Comparison of ENCODE assay signal across 14 cellular contexts in genomic region chr17:18933102-18934058, GRCh38. TPM values are rescaled to one million over a fixed set of nuclear protein-coding genes. Genes with fewer than 3 reads are reported as not detected.
DNase-seq lines count a peak whose midpoint lies in the region; ATAC-seq and TF ChIP-seq lines count a peak whose summit lies in the region.
"Had no signal": no experiment of that assay in that cellular context is flagged by ENCODE, and none has a peak within 500 bp of the region (broad histone marks: within the 10 kb centered on the region; RNA-seq: fewer than 3 reads in every experiment).

No MANE protein-coding gene starts in this region.

- CTCF ChIA-PET in WTC11 (lab: Charles Lee) (interaction anchor here (0.7 kb wide), 1 partner anchor 19 kb away, joined by 3 read pairs; the partner anchor contains the start of gene SLC5A10), Calu3 (lab: Charles Lee) (interaction anchor here (0.6 kb wide), 1 partner anchor 11 kb away, joined by 4 read pairs; no protein-coding TSS in a partner anchor)

- H3K27me3 Mint-ChIP-seq in WTC11 (ENCODE audit: low read depth) (no peaks in the 10 kb centered on the region), Calu3 (ENCODE audit: unreplicated experiment) (no peaks in the 10 kb centered on the region)
- H3K27me3 Mint-ChIP-seq in naive thymus-derived CD8-positive, alpha-beta T cell: no peaks in the 10 kb centered on the region

- TF ChIP-seq POLR2A in breast epithelium (IDR thresholded peaks at IDR 0.05): no peak

- H3K27me3 ChIP-seq in breast epithelium: no peaks in the 10 kb centered on the region
- H3K27me3 ChIP-seq: body of pancreas, suprapubic skin had no signal

- H3K4me3 Mint-ChIP-seq in WTC11 (no peak overlapping the region), Calu3 (ENCODE audit: low read depth, unreplicated experiment) (no peak overlapping the region)
- peak overlapping the region in 4 of 10 donors; percentile 14 to 39 (median 26) for H3K4me3 Mint-ChIP-seq in naive thymus-derived CD8-positive, alpha-beta T cell

- intact Hi-C loops in breast epithelium (cut with DNase I; ENCODE audit: low total_unique reads): no loop called here
- intact Hi-C loops in Calu3 (cut with micrococcal nuclease; ENCODE audit: unreplicated experiment): no loop called here

- H3K36me3 ChIP-seq in breast epithelium: peaks cover 4% of the 10 kb centered on the region

- DNase-seq in NCI-H2029 (lab: John Stamatoyannopoulos, UW) (peak; percentile 3), NCI-H2029 treated with DMSO at 0.1 percent for 48 hours (lab: John Stamatoyannopoulos, UW) (no peak), GM13976 (ENCODE audit: low spot score) (peak; percentile 33), WTC11 (ENCODE audit: low spot score) (no peak), breast epithelium (ENCODE audit: low spot score in 2 of 2) (no peak), NCI-H2107 treated with DMSO at 0.1 percent for 48 hours (lab: John Stamatoyannopoulos, UW; ENCODE audit: unreplicated experiment) (no peak), Calu3 (no peak)
- DNase-seq in naive thymus-derived CD8-positive, alpha-beta T cell: no peak
- DNase-seq: 8988T; body of pancreas; left ventricle myocardium inferior; MM.1S; stimulated activated CD4-positive, alpha-beta T cell treated with anti-CD3 and anti-CD28 coated beads, Interleukin-15, amount 100 ng/mL, for 24 hours had no signal

- in situ Hi-C loops in GM13976 (cut with MboI; ENCODE audit: low sequenced_read_pairs, unreplicated experiment): loop anchor here (25.0 kb wide), 1 partner anchor 121 kb away; no protein-coding TSS in a partner anchor

- no peak overlapping the region for H3K4me3 ChIP-seq in breast epithelium
- H3K4me3 ChIP-seq: body of pancreas, left ventricle myocardium inferior, suprapubic skin had no signal

- no TSS peak for BruUV-seq in Calu3 (replicated peaks; lab: Mats Ljungman, UMichigan)

- H3K27ac ChIP-seq in breast epithelium: no peak overlapping the region
- H3K27ac ChIP-seq: body of pancreas, left ventricle myocardium inferior, suprapubic skin had no signal

- ATAC-seq in WTC11: no peak
- peak in 1 of 2 donors; percentile 22 for ATAC-seq in naive thymus-derived CD8-positive, alpha-beta T cell
- ATAC-seq: body of pancreas had no signal

- H3K4me1 Mint-ChIP-seq in WTC11 (no peaks in the 10 kb centered on the region), Calu3 (ENCODE audit: low read depth, unreplicated experiment) (peaks cover 3% of the 10 kb centered on the region)
- peaks cover 9 to 26% (median 18%) of the 10 kb centered on the region in 4 donors for H3K4me1 Mint-ChIP-seq in naive thymus-derived CD8-positive, alpha-beta T cell

- H3K9me3 Mint-ChIP-seq in WTC11 (no peaks in the 10 kb centered on the region), Calu3 (ENCODE audit: low read depth, unreplicated experiment) (no peaks in the 10 kb centered on the region)
- no peaks in the 10 kb centered on the region for H3K9me3 Mint-ChIP-seq in naive thymus-derived CD8-positive, alpha-beta T cell

- H3K9me3 ChIP-seq in breast epithelium: no peaks in the 10 kb centered on the region
- H3K9me3 ChIP-seq: body of pancreas, left ventricle myocardium inferior, suprapubic skin had no signal

- H3K36me3 Mint-ChIP-seq in WTC11 (peaks cover 27% of the 10 kb centered on the region), Calu3 (ENCODE audit: insufficient read depth, unreplicated experiment) (peaks cover 4% of the 10 kb centered on the region)
- H3K36me3 Mint-ChIP-seq in naive thymus-derived CD8-positive, alpha-beta T cell: peaks cover 5 to 36% (median 23%) of the 10 kb centered on the region in 3 donors

- H3K27ac Mint-ChIP-seq in WTC11: peak overlapping the region; percentile 30; the same call in 1 of the 2 replicates
- peak overlapping the region in 7 of 10 donors; percentile 25 to 85 (median 77) for H3K27ac Mint-ChIP-seq in naive thymus-derived CD8-positive, alpha-beta T cell
- H3K27ac Mint-ChIP-seq in Calu3 (ENCODE audit: unreplicated experiment): no peak overlapping the region

- H3K4me1 ChIP-seq in breast epithelium: no peaks in the 10 kb centered on the region
- H3K4me1 ChIP-seq: body of pancreas, left ventricle myocardium inferior had no signal

- POLR2A ChIA-PET in WTC11 (lab: Charles Lee): no interaction called here
- POLR2A ChIA-PET in naive thymus-derived CD8-positive, alpha-beta T cell (lab: Charles Lee): interaction anchor here (1.1 to 1.6 kb wide), 3 partner anchors 10 to 22 kb away, joined by 3 to 7 read pairs (median 5); no protein-coding TSS in a partner anchor

- TF ChIP-seq CTCF in GM13976 (IDR thresholded peaks at IDR 0.05; ENCODE audit: borderline replicate concordance, control extremely low read depth, extremely low read depth, insufficient read depth, missing control alignments) (no peak), WTC11 (IDR thresholded peaks at IDR 0.05) (no peak), breast epithelium (IDR thresholded peaks at IDR 0.05) (no peak), Calu3 (IDR thresholded peaks at IDR 0.05; ENCODE audit: unreplicated experiment) (no peak)

TF ChIP-seq in WTC11, 78 proteins besides CTCF, POLR2A, EP300 and RAD21:
- peak; percentile 77; the same call in 1 of the 2 replicates for TF ChIP-seq ZNF121 (CRISPR knock-in tag; IDR thresholded peaks at IDR 0.05)
- TF ChIP-seq RORB (CRISPR knock-in tag; IDR thresholded peaks at IDR 0.05): no peak
TF ChIP-seq in WTC11: peak in this region for 1.

RNA-seq across cellular contexts. Expression of gene SLC5A10, which starts 18.6 kb away (rescaled TPM):
- total RNA-seq in WTC11 (2021): 0.09 TPM in 1 of 3 replicates, not detected in the others
- not detected for total RNA-seq in naive thymus-derived CD8-positive, alpha-beta T cell
- polyA plus RNA-seq in naive thymus-derived CD8-positive, alpha-beta T cell: under 1 TPM; 0.06 to 0.25 (median 0.09) TPM
- under 1 TPM in 1 of 3 donors, not detected in 2; 0.29 TPM for total RNA-seq in breast epithelium
- total RNA-seq in Calu3 (2022): not detected in 2 replicates
- total RNA-seq: body of pancreas, left ventricle myocardium inferior had no signal

Comparison
In these comparisons a context has a peak if more than half of its experiments do, and no peak if none do; other contexts are left out.
1. DNase-seq: peak in NCI-H2029 (single experiment) and GM13976 (single experiment); none in NCI-H2029 treated with DMSO at 0.1 percent for 48 hours (single experiment), WTC11 (single experiment), naive thymus-derived CD8-positive, alpha-beta T cell (0 of 10), breast epithelium (0 of 2), NCI-H2107 treated with DMSO at 0.1 percent for 48 hours (single experiment) and Calu3 (single experiment).